In genomic region chr18:12689256-12689655, GRCh38 we compare ENCODE assay signal across 22 cellular contexts.
"Had no signal": no experiment of that assay in that cellular context is flagged by ENCODE, and none has a peak within 500 bp of the region (broad histone marks: within the 10 kb centered on the region; RNA-seq: fewer than 3 reads in every experiment).

No MANE protein-coding gene starts in this region.

- H3K9me3 Mint-ChIP-seq: activated B cell treated with CpG ODN at 0.5 μM for 24 hours; activated CD4-positive, alpha-beta memory T cell treated with anti-CD3 and anti-CD28 coated beads, Interleukin-2, amount 10 ng/mL, durations not matched to agents 7 days and 5 days; activated CD4-positive, alpha-beta T cell treated with anti-CD3 and anti-CD28 coated beads, Interleukin-2, amount 10 ng/mL, durations not matched to agents 7 days and 5 days; activated T-cell treated with anti-CD3 and anti-CD28 coated beads, Interleukin-2, amount 50 U/mL, for 4 hours; activated T-helper 17 cell treated with anti-CD3 and anti-CD28 coated beads, Interleukin-2, amount 50 U/mL, for 72 hours; central memory CD8-positive, alpha-beta T cell; effector memory CD8-positive, alpha-beta T cell had no signal

- H3K27me3 Mint-ChIP-seq: activated B cell treated with CpG ODN at 0.5 μM for 24 hours; activated CD4-positive, alpha-beta memory T cell treated with anti-CD3 and anti-CD28 coated beads, Interleukin-2, amount 10 ng/mL, durations not matched to agents 7 days and 5 days; activated CD4-positive, alpha-beta T cell treated with anti-CD3 and anti-CD28 coated beads, Interleukin-2, amount 10 ng/mL, durations not matched to agents 7 days and 5 days; activated naive CD8-positive, alpha-beta T cell; activated T-helper 17 cell treated with anti-CD3 and anti-CD28 coated beads, Interleukin-2, amount 50 U/mL, for 72 hours; central memory CD8-positive, alpha-beta T cell; effector memory CD8-positive, alpha-beta T cell had no signal

- H3K27ac ChIP-seq: brain microvascular endothelial cell, coronary artery, epithelial cell of prostate, esophagus squamous epithelium, VCaP had no signal

- H3K27me3 ChIP-seq: brain microvascular endothelial cell, esophagus squamous epithelium had no signal

- H3K36me3 ChIP-seq: brain microvascular endothelial cell had no signal

- H3K9me3 ChIP-seq: esophagus squamous epithelium had no signal

- H3K27ac Mint-ChIP-seq: activated B cell treated with CpG ODN at 0.5 μM for 24 hours; activated CD4-positive, alpha-beta memory T cell treated with anti-CD3 and anti-CD28 coated beads, Interleukin-2, amount 10 ng/mL, durations not matched to agents 7 days and 5 days; activated CD4-positive, alpha-beta T cell treated with anti-CD3 and anti-CD28 coated beads, Interleukin-2, amount 10 ng/mL, durations not matched to agents 7 days and 5 days; activated naive CD8-positive, alpha-beta T cell; activated T-helper 17 cell treated with anti-CD3 and anti-CD28 coated beads, Interleukin-2, amount 50 U/mL, for 72 hours; effector memory CD8-positive, alpha-beta T cell had no signal

- DNase-seq: activated B cell treated with CpG ODN at 0.5 μM for 24 hours; activated CD4-positive, alpha-beta memory T cell treated with anti-CD3 and anti-CD28 coated beads, Interleukin-2, amount 10 ng/mL, durations not matched to agents 7 days and 5 days; activated CD4-positive, alpha-beta T cell treated with anti-CD3 and anti-CD28 coated beads, Interleukin-2, amount 10 ng/mL, durations not matched to agents 7 days and 5 days; activated CD4-positive, alpha-beta T cell treated with anti-CD3 and anti-CD28 coated beads, Interleukin-2, amount 50 U/mL, for 4 hours; activated effector memory CD4-positive, alpha-beta T cell treated with Interleukin-2 at 50 U/mL for 16 hours; activated gamma-delta T cell treated with Interleukin-2 at 50 U/mL for 16 hours; activated naive CD4-positive, alpha-beta T cell treated with anti-CD3 and anti-CD28 coated beads, Interleukin-2, amount 50 U/mL, for 16 hours; activated naive CD4-positive, alpha-beta T cell treated with Interleukin-2 at 50 U/mL for 16 hours; activated T-cell treated with anti-CD3 and anti-CD28 coated beads, Interleukin-2, amount 50 U/mL, for 4 hours; amniotic stem cell; anterior cingulate cortex; brain microvascular endothelial cell; effector CD4-positive, alpha-beta T cell; effector memory CD8-positive, alpha-beta T cell; esophagus squamous epithelium; T-helper 2 cell had no signal

- H3K4me3 ChIP-seq: coronary artery, esophagus squamous epithelium had no signal

- H3K4me1 Mint-ChIP-seq: activated B cell treated with CpG ODN at 0.5 μM for 24 hours; central memory CD8-positive, alpha-beta T cell had no signal

- H3K4me3 Mint-ChIP-seq: activated B cell treated with CpG ODN at 0.5 μM for 24 hours; activated CD4-positive, alpha-beta memory T cell treated with anti-CD3 and anti-CD28 coated beads, Interleukin-2, amount 10 ng/mL, durations not matched to agents 7 days and 5 days; activated CD4-positive, alpha-beta T cell treated with anti-CD3 and anti-CD28 coated beads, Interleukin-2, amount 10 ng/mL, durations not matched to agents 7 days and 5 days; activated naive CD8-positive, alpha-beta T cell; activated T-cell treated with anti-CD3 and anti-CD28 coated beads, Interleukin-2, amount 50 U/mL, for 4 hours; activated T-helper 17 cell treated with anti-CD3 and anti-CD28 coated beads, Interleukin-2, amount 50 U/mL, for 72 hours; central memory CD8-positive, alpha-beta T cell; effector memory CD8-positive, alpha-beta T cell had no signal
